In genomic region chr15:31128919-31129768, GRCh38 we compare ENCODE assay signal across 8 cellular contexts. TPM values are rescaled to one million over a fixed set of nuclear protein-coding genes. Genes with fewer than 3 reads are reported as not detected.
DNase-seq lines count a peak whose midpoint lies in the region; ATAC-seq lines count a peak whose summit lies in the region.

No MANE protein-coding gene starts in this region.

- H3K27ac Mint-ChIP-seq in activated CD8-positive, alpha-beta T cell treated with anti-CD3 and anti-CD28 coated beads, Interleukin-2, amount 10 ng/mL, durations not matched to agents 7 days and 5 days = no peak overlapping the region

- CTCF ChIA-PET in activated CD8-positive, alpha-beta T cell treated with anti-CD3 and anti-CD28 coated beads, Interleukin-2, amount 10 ng/mL, durations not matched to agents 7 days and 5 days (lab: Charles Lee) = interaction anchor here (0.6 to 4.4 kb wide), 67 partner anchors 9 to 377 kb away, joined by 3 to 32 read pairs (median 5); partner anchors contain the start of genes FAN1 and TRPM1

- POLR2A ChIA-PET in activated CD8-positive, alpha-beta T cell treated with anti-CD3 and anti-CD28 coated beads, Interleukin-2, amount 10 ng/mL, durations not matched to agents 7 days and 5 days (lab: Charles Lee) = no interaction called here

- no peaks in the 10 kb centered on the region for H3K36me3 Mint-ChIP-seq in activated CD8-positive, alpha-beta T cell treated with anti-CD3 and anti-CD28 coated beads, Interleukin-2, amount 10 ng/mL, durations not matched to agents 7 days and 5 days (ENCODE audit: low read depth)

- no peak overlapping the region for H3K4me3 Mint-ChIP-seq in activated CD8-positive, alpha-beta T cell treated with anti-CD3 and anti-CD28 coated beads, Interleukin-2, amount 10 ng/mL, durations not matched to agents 7 days and 5 days

- ATAC-seq in GM21723 (IDR thresholded peaks at IDR 0.05; ENCODE audit: unreplicated experiment) = peak; percentile 63
- peak; percentile 88 for ATAC-seq in activated CD8-positive, alpha-beta T cell treated with anti-CD3 and anti-CD28 coated beads, Interleukin-2, amount 10 ng/mL, durations not matched to agents 7 days and 5 days
- ATAC-seq in GM19324 (IDR thresholded peaks at IDR 0.05; ENCODE audit: low FRiP score, unreplicated experiment) = no peak

- DNase-seq in Ammon's horn (ENCODE audit: low spot score) (peak; percentile 77), NCI-H748 (lab: John Stamatoyannopoulos, UW; ENCODE audit: unreplicated experiment) (peak; percentile 37), medulla oblongata (ENCODE audit: extremely low spot score) (peak; percentile 79)
- DNase-seq in activated CD8-positive, alpha-beta T cell treated with anti-CD3 and anti-CD28 coated beads, Interleukin-2, amount 10 ng/mL, durations not matched to agents 7 days and 5 days = peak; percentile 86
- DNase-seq in effector CD4-positive, alpha-beta T cell = peak; percentile 64
- DNase-seq in stimulated activated CD8-positive, alpha-beta memory T cell treated with anti-CD3 and anti-CD28 coated beads, Interleukin-12 subunit alpha, Interleukin-12 subunit beta, amount 100 ng/mL, for 24 hours (ENCODE audit: extremely low read depth) = peak; percentile 44

- H3K9me3 Mint-ChIP-seq in activated CD8-positive, alpha-beta T cell treated with anti-CD3 and anti-CD28 coated beads, Interleukin-2, amount 10 ng/mL, durations not matched to agents 7 days and 5 days (ENCODE audit: insufficient read depth) = no peaks in the 10 kb centered on the region

- no peaks in the 10 kb centered on the region for H3K4me1 Mint-ChIP-seq in activated CD8-positive, alpha-beta T cell treated with anti-CD3 and anti-CD28 coated beads, Interleukin-2, amount 10 ng/mL, durations not matched to agents 7 days and 5 days (ENCODE audit: low read depth)

- H3K27me3 Mint-ChIP-seq in activated CD8-positive, alpha-beta T cell treated with anti-CD3 and anti-CD28 coated beads, Interleukin-2, amount 10 ng/mL, durations not matched to agents 7 days and 5 days (ENCODE audit: low read depth) = peaks cover 7% of the 10 kb centered on the region

RNA-seq across cellular contexts. Expression of gene TRPM1, which starts 27.6 kb away (rescaled TPM):
- not detected for total RNA-seq in activated CD8-positive, alpha-beta T cell treated with anti-CD3 and anti-CD28 coated beads, Interleukin-2, amount 10 ng/mL, durations not matched to agents 7 days and 5 days
